8 cellular contexts compared by ENCODE assay signal in genomic region chr2:130342533-130343275, GRCh38. TPM values are rescaled to one million over a fixed set of nuclear protein-coding genes. Genes with fewer than 3 reads are reported as not detected.
A peak's percentile ranks its signal among the peaks of the same experiment; 100 is the strongest.
DNase-seq lines count a peak whose midpoint lies in the region; ATAC-seq, FAIRE-seq and TF ChIP-seq lines count a peak whose summit lies in the region.

Gene IMP4, plus strand, starts transcription at chr2:130342897. Its CDS starts 36 bp downstream, at chr2:130342933.

- H3K9me3 ChIP-seq in HUES64 (ENCODE audit: insufficient read depth, low read depth, low read length) = no peaks in the 10 kb centered on the region
- no peaks in the 10 kb centered on the region for H3K9me3 ChIP-seq in OCI-LY1 (ENCODE audit: low read length)
- no peaks in the 10 kb centered on the region for H3K9me3 ChIP-seq in endothelial cell of umbilical vein (replicated peaks; ENCODE audit: control insufficient read depth, insufficient read depth, low read length)

- peak within 1 kb of the TSS; percentile 72 for H3K9ac ChIP-seq in HUES64 (ENCODE audit: low read depth, low read length)
- H3K9ac ChIP-seq in OCI-LY1 (ENCODE audit: low read length) = peak within 1 kb of the TSS; percentile 97
- H3K9ac ChIP-seq in endothelial cell of umbilical vein (replicated peaks; ENCODE audit: extremely low read depth, insufficient read depth, low read length) = peak within 1 kb of the TSS; percentile 86

- peak within 1 kb of the TSS; percentile 79 for H3K27ac ChIP-seq in HUES64 (ENCODE audit: low read depth, low read length)
- H3K27ac ChIP-seq in OCI-LY1 (ENCODE audit: low read depth, low read length, poor library complexity, severe bottlenecking) = peak within 1 kb of the TSS; percentile 99
- peak within 1 kb of the TSS; percentile 81 for H3K27ac ChIP-seq in endothelial cell of umbilical vein (ENCODE audit: insufficient read depth, low read depth, low read length)

- DNase-seq in D341Med (ENCODE audit: low spot score) (peak; percentile 85), endothelial cell of umbilical vein (ENCODE audit: low read depth, low spot score) (peak; percentile 99), middle frontal gyrus (ENCODE audit: extremely low spot score, low spot score) (peak; percentile 100)
- DNase-seq in activated CD8-positive, alpha-beta memory T cell treated with anti-CD3 and anti-CD28 coated beads, Interleukin-2, amount 50 U/mL, for 48 hours = peak; percentile 91
- DNase-seq in stimulated activated CD8-positive, alpha-beta memory T cell treated with anti-CD3 and anti-CD28 coated beads, Interleukin-4, amount 100 ng/mL, for 1 hour (ENCODE audit: low read depth in 2 of 2, low spot score in 1 of 2) = peak; percentile 81 to 88

- ATAC-seq in GM21423 (IDR thresholded peaks at IDR 0.05; ENCODE audit: unreplicated experiment) = peak; percentile 86

- H3K4me2 ChIP-seq in OCI-LY1 (ENCODE audit: low read length) (peak within 1 kb of the TSS; percentile 63), endothelial cell of umbilical vein (ENCODE audit: insufficient read depth, low read length) (peak within 1 kb of the TSS; percentile 88)

- CTCF ChIA-PET in endothelial cell of umbilical vein (lab: Charles Lee) = interaction anchor here (0.5 to 3.2 kb wide), 11 partner anchors 8 to 1147 kb away, joined by 3 to 37 read pairs (median 6); partner anchors contain the start of genes MZT2B, PTPN18 and SMPD4

- WGBS in HUES64 = under 1% methylated on average over 60 of the region's 60 CpGs

- intact Hi-C loops in endothelial cell of umbilical vein (cut with micrococcal nuclease) = loop anchor here (1.0 to 10.0 kb wide), 4 partner anchors 13 to 752 kb away; partner anchors contain the start of genes FAM168B and SMPD4

- H3F3A ChIP-seq in OCI-LY1 (ENCODE audit: insufficient read depth, low read length) = peaks cover 3% of the 10 kb centered on the region; the same call in 1 of the 2 replicates

- peak; percentile 100 for FAIRE-seq in endothelial cell of umbilical vein (lab: Jason Lieb, UNC)

- TSS peak; percentile 50 for BruUV-seq in endothelial cell of umbilical vein (replicated peaks; lab: Mats Ljungman, UMichigan)

- H2AFZ ChIP-seq in OCI-LY1 (ENCODE audit: low read length) = no peak within 1 kb of the TSS
- peak within 1 kb of the TSS; percentile 98 for H2AFZ ChIP-seq in endothelial cell of umbilical vein (ENCODE audit: low read depth, low read length)

- dilution Hi-C loops in endothelial cell of umbilical vein (cut with MboI; ENCODE audit: extremely low pct_ligation_motif_present, low sequenced_read_pairs) = no loop called here

- no peaks in the 10 kb centered on the region for H4K20me1 ChIP-seq in OCI-LY1 (ENCODE audit: insufficient read depth, low read length)
- H4K20me1 ChIP-seq in endothelial cell of umbilical vein (replicated peaks; ENCODE audit: control insufficient read depth, extremely low read depth, insufficient read depth, low read length) = no peaks in the 10 kb centered on the region

- TF ChIP-seq CTCF in OCI-LY1 (IDR thresholded peaks at IDR 0.05; ENCODE audit: low read length) (peak; percentile 40; the same call in 1 of the 2 replicates), endothelial cell of umbilical vein (IDR thresholded peaks at IDR 0.05; ENCODE audit: extremely low read depth in 1 of 2, insufficient read depth in 1 of 2, low read depth in 1 of 2, low read length in 2 of 2) (peak; percentile 12 to 47)

- H3K27me3 ChIP-seq in HUES64 (ENCODE audit: insufficient read depth, low read length) (no peaks in the 10 kb centered on the region), OCI-LY1 (ENCODE audit: insufficient read depth, low read length) (no peaks in the 10 kb centered on the region), endothelial cell of umbilical vein (ENCODE audit: control insufficient read depth in 2 of 2, insufficient read depth in 2 of 2, low read length in 2 of 2) (no peaks in the 10 kb centered on the region)

- TF ChIP-seq POLR2A in endothelial cell of umbilical vein (IDR thresholded peaks at IDR 0.05; ENCODE audit: low read depth, low read length) = peak; percentile 61

- no peaks in the 10 kb centered on the region for H3K9me1 ChIP-seq in endothelial cell of umbilical vein (replicated peaks; ENCODE audit: control insufficient read depth, extremely low read depth, insufficient read depth, low read length)

- H3K79me2 ChIP-seq in OCI-LY1 (ENCODE audit: insufficient read depth, low read length) = peaks cover 18% of the 10 kb centered on the region
- peaks cover 14% of the 10 kb centered on the region for H3K79me2 ChIP-seq in endothelial cell of umbilical vein (ENCODE audit: control insufficient read depth, insufficient read depth, low read length)

- H3K4me3 ChIP-seq in HUES64 (ENCODE audit: low read length) (peak within 1 kb of the TSS; percentile 73), OCI-LY1 (ENCODE audit: low read depth, low read length, poor library complexity, severe bottlenecking) (peak within 1 kb of the TSS; percentile 91), endothelial cell of umbilical vein (replicated peaks in 1 of 3; ENCODE audit: insufficient read depth in 1 of 3, low read depth in 1 of 3, low read length in 3 of 3) (peak within 1 kb of the TSS; percentile 52 to 92 (median 83))

- H3K4me1 ChIP-seq in HUES64 (ENCODE audit: insufficient read depth, low read length) = peaks cover 4% of the 10 kb centered on the region
- peaks cover 65% of the 10 kb centered on the region for H3K4me1 ChIP-seq in OCI-LY1 (ENCODE audit: insufficient read depth, low read length, severe bottlenecking)
- peaks cover 8% of the 10 kb centered on the region for H3K4me1 ChIP-seq in endothelial cell of umbilical vein (ENCODE audit: control insufficient read depth, extremely low read depth, insufficient read depth, low read length)

- H3K36me3 ChIP-seq in HUES64 (ENCODE audit: insufficient read depth, low read length) (peaks cover 59% of the 10 kb centered on the region), OCI-LY1 (ENCODE audit: insufficient read depth, low read length) (peaks cover 79% of the 10 kb centered on the region), endothelial cell of umbilical vein (ENCODE audit: control insufficient read depth in 2 of 2, extremely low read depth in 1 of 2, insufficient read depth in 2 of 2, low read length in 2 of 2) (peaks cover 8 to 26% of the 10 kb centered on the region in 2 experiments)

- no peaks in the 10 kb centered on the region for H3K9me2 ChIP-seq in OCI-LY1 (ENCODE audit: low read depth, low read length)

- POLR2A ChIA-PET in endothelial cell of umbilical vein (lab: Charles Lee) = interaction anchor here (0.6 to 3.1 kb wide), 5 partner anchors 8 to 161 kb away, joined by 3 to 17 read pairs (median 4); partner anchors contain the start of genes PTPN18 and SMPD4

TF ChIP-seq in endothelial cell of umbilical vein, 7 proteins besides CTCF, POLR2A, EP300 and RAD21:
- TF ChIP-seq MYC (IDR thresholded peaks at IDR 0.05; ENCODE audit: low read depth, low read length) (peak; percentile 90), MAX (IDR thresholded peaks at IDR 0.05; ENCODE audit: insufficient read depth, insufficient read length) (peak; percentile 88), GATA2 (IDR thresholded peaks at IDR 0.05; ENCODE audit: insufficient read depth, insufficient read length, low read depth, low read length) (no peak), POLR2AphosphoS5 (IDR thresholded peaks at IDR 0.05; ENCODE audit: insufficient read depth, low read depth, low read length) (peak; percentile 75)

RNA-seq across cellular contexts. Expression of gene IMP4, which starts in this region (rescaled TPM):
- 70.9 TPM for polyA plus RNA-seq in HUES64 (2013, experiment 1 of 2)
- polyA plus RNA-seq in HUES64 (2013, experiment 2 of 2) = 74.4 TPM
- total RNA-seq in endothelial cell of umbilical vein = 63.1 and 74.0 TPM in 2 replicates
- 149 and 177 TPM in 2 replicates for polyA plus RNA-seq in endothelial cell of umbilical vein
- 121 TPM in 2 replicates for polyA plus RNA-seq in endothelial cell of umbilical vein (2011; cell fraction: cytosol; rRNA removed)
- 146 and 150 TPM in 2 replicates for polyA plus RNA-seq in endothelial cell of umbilical vein (2011; cell fraction: nucleus; rRNA removed)
- polyA plus RNA-seq in endothelial cell of umbilical vein (2012) = 105 and 109 TPM in 2 replicates
- 55.9 and 60.7 TPM in 2 replicates for polyA minus RNA-seq in endothelial cell of umbilical vein
- polyA minus RNA-seq in endothelial cell of umbilical vein (2011; cell fraction: cytosol; rRNA and poly(A)+ RNA removed) = 64.2 TPM
- 40.5 and 56.9 TPM in 2 replicates for polyA minus RNA-seq in endothelial cell of umbilical vein (2011; cell fraction: nucleus; rRNA and poly(A)+ RNA removed)

Comparison
In these comparisons a context has a peak if more than half of its experiments do, and no peak if none do; other contexts are left out.
1. Peak in every context shown above with its lines: DNase-seq, ATAC-seq, H3K4me3 ChIP-seq and H3K27ac ChIP-seq.